Comparison of ENCODE assay signal across 17 cellular contexts in genomic region chr1:19287436-19288185, GRCh38. TPM values are rescaled to one million over a fixed set of nuclear protein-coding genes. Genes with fewer than 3 reads are reported as not detected.
DNase-seq lines count a peak whose midpoint lies in the region; ATAC-seq, FAIRE-seq and TF ChIP-seq lines count a peak whose summit lies in the region.
"Had no signal": no experiment of that assay in that cellular context is flagged by ENCODE, and none has a peak within 500 bp of the region (broad histone marks: within the 10 kb centered on the region; RNA-seq: fewer than 3 reads in every experiment).

No MANE protein-coding gene starts in this region.

- peak overlapping the region; percentile 53 for H3K4me3 Mint-ChIP-seq in activated T-cell treated with anti-CD3 and anti-CD28 coated beads, Interleukin-2, amount 50 U/mL, for 24 hours

- H3K27me3 Mint-ChIP-seq in activated T-cell treated with anti-CD3 and anti-CD28 coated beads, Interleukin-2, amount 50 U/mL, for 24 hours, result peaks cover 21% of the 10 kb centered on the region

- no peaks in the 10 kb centered on the region for H3K9me3 Mint-ChIP-seq in activated T-cell treated with anti-CD3 and anti-CD28 coated beads, Interleukin-2, amount 50 U/mL, for 24 hours

- no peak for DNase-seq in activated T-cell treated with anti-CD3 and anti-CD28 coated beads, Interleukin-2, amount 50 U/mL, for 24 hours
- no peak for DNase-seq in activated T-cell treated with anti-CD3 and anti-CD28 coated beads for 4 hours
- DNase-seq in SHP77 treated with DMSO at 0.1 percent for 48 hours (lab: John Stamatoyannopoulos, UW), result peak; percentile 23
- no peak for DNase-seq in kidney
- DNase-seq in small intestine, result peak; percentile 96
- DNase-seq in D721Med (ENCODE audit: insufficient read length, low spot score), result no peak
- no peak for DNase-seq in occipital lobe (lab: John Stamatoyannopoulos, UW)
- DNase-seq: activated CD4-positive, alpha-beta T cell treated with anti-CD3 and anti-CD28 coated beads, Interleukin-2, amount 50 U/mL, for 48 hours; amniotic stem cell; effector CD8-positive, alpha-beta T cell; NCI-H1092; NCI-H226; PC-9; SW 1271 had no signal

- peak overlapping the region in 1 of 2 donors; percentile 65 for H3K9ac ChIP-seq in kidney (ENCODE audit: low read length in 2 of 2)

- H3K27me3 ChIP-seq in small intestine (ENCODE audit: control insufficient read depth in 2 of 2, insufficient read depth in 2 of 2, low read length in 2 of 2), result no peaks in the 10 kb centered on the region
- H3K27me3 ChIP-seq: gastroesophageal sphincter had no signal

- peak overlapping the region; percentile 62 to 67 for H3K4me3 ChIP-seq in kidney (ENCODE audit: low read length in 2 of 2)
- H3K4me3 ChIP-seq in small intestine (ENCODE audit: low read depth in 1 of 2, low read length in 2 of 2), result peak overlapping the region in 1 of 2 donors; percentile 96
- H3K4me3 ChIP-seq: PC-9 had no signal

- H3K4me1 ChIP-seq in kidney (ENCODE audit: control insufficient read depth in 1 of 2, insufficient read depth in 1 of 2, low read depth in 1 of 2, low read length in 2 of 2), result peaks cover 3 to 4% of the 10 kb centered on the region in 2 donors
- no peaks in the 10 kb centered on the region for H3K4me1 ChIP-seq in small intestine (ENCODE audit: control insufficient read depth in 2 of 2, insufficient read depth in 1 of 2, low read depth in 1 of 2, low read length in 1 of 2)

- H3K36me3 ChIP-seq in kidney (ENCODE audit: control insufficient read depth in 1 of 2, insufficient read depth in 2 of 2, low read length in 2 of 2) (peaks cover 3 to 5% of the 10 kb centered on the region in 2 donors), small intestine (ENCODE audit: control insufficient read depth in 2 of 2, insufficient read depth in 2 of 2, low read length in 2 of 2) (peaks cover 3 to 16% of the 10 kb centered on the region in 2 donors)

- no peak overlapping the region for H3K27ac Mint-ChIP-seq in activated T-cell treated with anti-CD3 and anti-CD28 coated beads, Interleukin-2, amount 50 U/mL, for 24 hours

- peaks cover 4% of the 10 kb centered on the region for H3K36me3 Mint-ChIP-seq in activated T-cell treated with anti-CD3 and anti-CD28 coated beads, Interleukin-2, amount 50 U/mL, for 24 hours (ENCODE audit: low read depth)

- TF ChIP-seq CTCF in kidney (IDR thresholded peaks at IDR 0.05; ENCODE audit: borderline replicate concordance, extremely low read depth, insufficient read depth) (no peak), D721Med (IDR thresholded peaks at IDR 0.05; ENCODE audit: insufficient read depth, missing control alignments) (no peak)

- intact Hi-C loops in kidney (cut with DNase I), result no loop called here

- no peak for ATAC-seq in HG03432 (IDR thresholded peaks at IDR 0.05; ENCODE audit: unreplicated experiment)

- no peak for FAIRE-seq in kidney (lab: Jason Lieb, UNC)
- no peak for FAIRE-seq in small intestine (lab: Jason Lieb, UNC)
- no peak for FAIRE-seq in D721Med (lab: Jason Lieb, UNC)
- FAIRE-seq: urothelium cell line had no signal

- H3K27ac ChIP-seq in kidney (ENCODE audit: low read depth in 2 of 2, low read length in 2 of 2) (peak overlapping the region; percentile 40 to 81), small intestine (ENCODE audit: low read depth in 1 of 2, low read length in 1 of 2) (peak overlapping the region; percentile 93 to 94)
- H3K27ac ChIP-seq: gastroesophageal sphincter, PC-9 had no signal

- WGBS in small intestine, 3 donors, result 23 to 69% (median 43%) methylated on average over 13 of the region's 13 CpGs

- H3K9me3 ChIP-seq in kidney (ENCODE audit: control insufficient read depth in 1 of 2, low read length in 2 of 2), result no peaks in the 10 kb centered on the region
- no peaks in the 10 kb centered on the region for H3K9me3 ChIP-seq in small intestine (ENCODE audit: control insufficient read depth, low read depth)
- H3K9me3 ChIP-seq: gastroesophageal sphincter had no signal

- peaks cover 6% of the 10 kb centered on the region for H3K4me1 Mint-ChIP-seq in activated T-cell treated with anti-CD3 and anti-CD28 coated beads, Interleukin-2, amount 50 U/mL, for 24 hours (ENCODE audit: low read depth)

RNA-seq across cellular contexts. Expression of gene AKR7A3, which starts 1.0 kb away (rescaled TPM):
- total RNA-seq in kidney (6.2 TPM), occipital lobe (1.2 TPM)
- polyA plus RNA-seq in kidney (ENCODE audit: insufficient read depth, low read depth, low replicate concordance) (108 TPM), small intestine (1,000 to 10,000 TPM in 2 of 3 donors, 100 to 1,000 TPM in 1; 249 to 1,138 (median 1,022) TPM)

RNA-seq across cellular contexts. Expression of gene AKR7A2, which starts 24.3 kb away (rescaled TPM):
- total RNA-seq in kidney (53.1 TPM), occipital lobe (24.2 TPM)
- polyA plus RNA-seq in kidney (ENCODE audit: insufficient read depth, low read depth, low replicate concordance) (139 TPM), small intestine (100 to 1,000 TPM in 2 of 3 donors, 10 to 100 TPM in 1; 73.2 to 153 (median 147) TPM)

RNA-seq across cellular contexts. Expression of gene SLC66A1, which starts 24.5 kb away (rescaled TPM):
- total RNA-seq in kidney, result 12.2 TPM
- 14.7 TPM for polyA plus RNA-seq in kidney (ENCODE audit: insufficient read depth, low read depth, low replicate concordance)
- 10 to 100 TPM; 14.6 to 46.7 (median 39.2) TPM for polyA plus RNA-seq in small intestine
- 18.4 TPM for total RNA-seq in occipital lobe

RNA-seq across cellular contexts. Expression of gene MRTO4, which starts 36.0 kb away (rescaled TPM):
- total RNA-seq in kidney, result 24.5 TPM
- 18.6 TPM for polyA plus RNA-seq in kidney (ENCODE audit: insufficient read depth, low read depth, low replicate concordance)
- 10 to 100 TPM in 2 of 3 donors, 1 to 10 TPM in 1; 7.6 to 40.3 (median 11.3) TPM for polyA plus RNA-seq in small intestine
- 26.0 TPM for total RNA-seq in occipital lobe

RNA-seq across cellular contexts. Expression of gene EMC1, which starts 36.3 kb away (rescaled TPM):
- total RNA-seq in kidney (42.0 TPM), occipital lobe (74.1 TPM)
- polyA plus RNA-seq in kidney (ENCODE audit: insufficient read depth, low read depth, low replicate concordance) (14.7 TPM), small intestine (10 to 100 TPM in 1 of 3 donors, 1 to 10 TPM in 2; 4.2 to 15.1 (median 10.0) TPM)

Comparison
In these comparisons a context has a peak if more than half of its experiments do, and no peak if none do; other contexts are left out.
1. DNase-seq: peak in SHP77 treated with DMSO at 0.1 percent for 48 hours (single experiment) and small intestine (single experiment); none in activated T-cell treated with anti-CD3 and anti-CD28 coated beads, Interleukin-2, amount 50 U/mL, for 24 hours (single experiment), activated T-cell treated with anti-CD3 and anti-CD28 coated beads for 4 hours (single experiment), kidney (single experiment), D721Med (single experiment) and occipital lobe (single experiment).